In the genomic region with DNA sequence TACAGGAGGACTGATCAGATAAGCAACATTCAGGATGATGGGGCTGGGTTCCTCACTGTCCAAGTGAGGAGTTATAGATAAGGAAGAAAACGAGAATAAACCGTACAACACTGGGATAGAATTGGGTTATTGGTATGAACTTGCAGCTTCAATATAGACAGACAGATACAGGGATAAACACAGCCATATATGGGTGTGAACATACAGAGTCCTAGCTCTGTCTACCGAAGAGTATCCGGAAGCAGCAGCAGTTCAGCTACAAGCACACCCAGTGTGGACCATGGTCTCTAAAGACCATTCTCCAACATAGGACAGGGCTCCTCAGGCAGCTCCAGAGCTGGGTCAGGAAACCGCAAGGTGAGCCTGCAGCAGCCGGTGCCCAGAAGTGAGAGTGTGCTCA, we compare ENCODE assay signal across 17 cellular contexts. TPM values are rescaled to one million over a fixed set of nuclear protein-coding genes. Genes with fewer than 3 reads are reported as not detected.
"Had no signal": no experiment of that assay in that cellular context is flagged by ENCODE, and none has a peak within 500 bp of the region (broad histone marks: within the 10 kb centered on the region; RNA-seq: fewer than 3 reads in every experiment).

No MANE protein-coding gene starts in this region.

- H3K9me3 ChIP-seq: left lung, upper lobe of left lung had no signal

- ATAC-seq: activated CD4-positive, CD25-positive, alpha-beta regulatory T cell treated with anti-CD3 and anti-CD28 coated beads, Interleukin-2, amount 50 U/mL, for 24 hours; activated naive CD8-positive, alpha-beta T cell treated with anti-CD3 and anti-CD28 coated beads, Interleukin-2, amount 50 U/mL, for 24 hours; left lung had no signal

- H3K36me3 ChIP-seq: left lung had no signal

- H3K27ac ChIP-seq: left lung, upper lobe of left lung had no signal

- H3K27me3 ChIP-seq: left lung, upper lobe of left lung had no signal

- DNase-seq: activated CD4-positive, alpha-beta memory T cell treated with anti-CD3 and anti-CD28 coated beads, Interleukin-2, amount 10 ng/mL, durations not matched to agents 7 days and 5 days; activated CD4-positive, alpha-beta T cell treated with anti-CD3 and anti-CD28 coated beads, Interleukin-2, amount 10 ng/mL, durations not matched to agents 24 days and 14 days; activated effector memory CD4-positive, alpha-beta T cell treated with anti-CD3 and anti-CD28 coated beads, Interleukin-2, amount 50 U/mL, for 16 hours; activated naive CD4-positive, alpha-beta T cell treated with anti-CD3 and anti-CD28 coated beads, Interleukin-2, amount 50 U/mL, for 16 hours; activated naive CD8-positive, alpha-beta T cell treated with anti-CD3 and anti-CD28 coated beads, Interleukin-2, amount 50 U/mL, for 24 hours; central memory CD4-positive, alpha-beta T cell; dermis blood vessel endothelial cell; effector memory CD4-positive, alpha-beta T cell; foreskin melanocyte; immature natural killer cell; kidney glomerular epithelial cell; left lung; retina; stimulated activated CD4-positive, alpha-beta T cell treated with anti-CD3 and anti-CD28 coated beads, Interleukin-4, amount 100 ng/mL, for 1 hour; stimulated activated naive CD4-positive, alpha-beta T cell; upper lobe of left lung had no signal

- H3K4me3 ChIP-seq: left lung, upper lobe of left lung had no signal

RNA-seq across cellular contexts. Expression of a gene that starts 40.8 kb away (rescaled TPM):
- polyA plus RNA-seq: immature natural killer cell had no signal
